Comparison of ENCODE assay signal across 8 cellular contexts in the genomic region with DNA sequence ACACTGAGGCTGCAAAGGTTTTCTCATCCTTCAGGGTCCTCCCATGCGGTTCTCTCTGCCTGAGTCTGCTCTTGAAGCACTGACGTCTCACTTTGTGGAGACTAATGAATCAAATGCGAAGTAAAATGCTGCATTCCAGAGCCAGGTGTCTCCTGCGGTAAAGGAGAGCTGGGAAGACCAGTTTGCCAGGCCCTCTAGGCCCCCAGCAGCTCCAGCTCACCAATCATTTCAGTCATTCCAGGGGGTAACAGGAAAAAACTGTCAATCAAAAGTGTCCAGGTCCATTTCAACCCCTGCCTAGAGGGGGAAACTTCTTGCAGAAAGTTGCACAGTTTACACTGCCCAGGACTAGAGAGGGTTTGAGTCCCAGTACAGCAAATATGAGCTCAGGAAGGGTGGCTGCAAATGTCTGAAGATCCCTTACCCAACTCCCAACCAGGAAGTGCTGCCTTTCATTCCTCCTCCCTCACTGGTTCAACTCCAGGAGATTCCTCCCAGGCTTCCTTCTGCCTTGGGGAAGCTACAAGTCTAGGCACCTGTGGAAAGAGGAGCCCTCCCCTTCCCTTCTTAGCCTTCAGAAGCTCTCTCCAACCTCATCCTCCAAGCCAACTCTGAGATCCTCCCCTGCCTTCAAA. TPM values are rescaled to one million over a fixed set of nuclear protein-coding genes. Genes with fewer than 3 reads are reported as not detected.
DNase-seq lines count a peak whose midpoint lies in the region; ATAC-seq, FAIRE-seq and TF ChIP-seq lines count a peak whose summit lies in the region.
"Had no signal": no experiment of that assay in that cellular context is flagged by ENCODE, and none has a peak within 500 bp of the region (broad histone marks: within the 10 kb centered on the region; RNA-seq: fewer than 3 reads in every experiment).

No MANE protein-coding gene starts in this region.

- H3K9me3 Mint-ChIP-seq in astrocyte (ENCODE audit: unreplicated experiment), result no peaks in the 10 kb centered on the region
- H3K9me3 Mint-ChIP-seq in naive thymus-derived CD8-positive, alpha-beta T cell, result no peaks in the 10 kb centered on the region
- H3K9me3 Mint-ChIP-seq: activated CD4-positive, alpha-beta memory T cell treated with anti-CD3 and anti-CD28 coated beads for 36 hours had no signal

- H3K27ac ChIP-seq in astrocyte (ENCODE audit: low read depth, low read length) (no peak overlapping the region), gastroesophageal sphincter (no peak overlapping the region)

- peaks cover 11% of the 10 kb centered on the region for H3K4me1 ChIP-seq in astrocyte (ENCODE audit: insufficient read depth, low read length)
- peaks cover 0 to 55% (median 17%) of the 10 kb centered on the region in 3 donors for H3K4me1 ChIP-seq in gastroesophageal sphincter

- no peak for TF ChIP-seq EP300 in gastroesophageal sphincter (IDR thresholded peaks at IDR 0.05)

- H3K4me2 ChIP-seq in astrocyte (ENCODE audit: low read length), result no peak overlapping the region

- peak overlapping the region; percentile 91 for H3K27ac Mint-ChIP-seq in astrocyte (ENCODE audit: unreplicated experiment)
- peak overlapping the region in 3 of 10 donors; percentile 8 to 86 (median 74) for H3K27ac Mint-ChIP-seq in naive thymus-derived CD8-positive, alpha-beta T cell
- H3K27ac Mint-ChIP-seq: activated CD4-positive, alpha-beta memory T cell treated with anti-CD3 and anti-CD28 coated beads for 36 hours had no signal

- FAIRE-seq in HTR-8/SVneo (lab: Jason Lieb, UNC) (peak; percentile 49), astrocyte (lab: Jason Lieb, UNC) (no peak)

- H3K36me3 Mint-ChIP-seq in astrocyte (ENCODE audit: low read depth, unreplicated experiment), result peaks cover 17% of the 10 kb centered on the region
- peaks cover 0 to 2% (median 0%) of the 10 kb centered on the region in 3 donors for H3K36me3 Mint-ChIP-seq in naive thymus-derived CD8-positive, alpha-beta T cell
- H3K36me3 Mint-ChIP-seq: activated CD4-positive, alpha-beta memory T cell treated with anti-CD3 and anti-CD28 coated beads for 36 hours had no signal

- no peak for TF ChIP-seq POLR2A in gastroesophageal sphincter (IDR thresholded peaks at IDR 0.05)

- peaks cover 2% of the 10 kb centered on the region for H3K36me3 ChIP-seq in astrocyte (ENCODE audit: insufficient read depth, low read length)
- H3K36me3 ChIP-seq in gastroesophageal sphincter, result peaks cover 0 to 41% of the 10 kb centered on the region in 2 donors

- POLR2A ChIA-PET in naive thymus-derived CD8-positive, alpha-beta T cell (lab: Charles Lee), result interaction anchor here (0.6 to 5.1 kb wide), 7 partner anchors 9 to 1396 kb away, joined by 3 to 72 read pairs (median 3); partner anchors contain the start of genes SARNP, SHMT2 and STAT6

- no peak for TF ChIP-seq CTCF in astrocyte (IDR thresholded peaks at IDR 0.05; ENCODE audit: insufficient read depth, low read depth, low read length)
- no peak for TF ChIP-seq CTCF in gastroesophageal sphincter (IDR thresholded peaks at IDR 0.05)

- H3K9me3 ChIP-seq in astrocyte (ENCODE audit: insufficient read depth, low read depth, low read length) (peaks cover 3% of the 10 kb centered on the region), gastroesophageal sphincter (no peaks in the 10 kb centered on the region)

- H3K4me3 Mint-ChIP-seq in astrocyte (ENCODE audit: unreplicated experiment), result peak overlapping the region; percentile 47
- H3K4me3 Mint-ChIP-seq in naive thymus-derived CD8-positive, alpha-beta T cell, result peak overlapping the region in 6 of 10 donors; percentile 5 to 60 (median 41)
- H3K4me3 Mint-ChIP-seq: activated CD4-positive, alpha-beta memory T cell treated with anti-CD3 and anti-CD28 coated beads for 36 hours had no signal

- H3K9ac ChIP-seq in astrocyte (ENCODE audit: low read length), result no peak overlapping the region

- no peak for ATAC-seq in naive thymus-derived CD8-positive, alpha-beta T cell
- ATAC-seq in gastroesophageal sphincter, result no peak

- peaks cover 78% of the 10 kb centered on the region for H4K20me1 ChIP-seq in astrocyte (ENCODE audit: insufficient read depth, low read length)

- in situ Hi-C loops in Caki2 (cut with HindIII; ENCODE audit: low pct_unique_long_range_greater_than_20kb, low sequenced_read_pairs), result no loop called here

- peak; percentile 44 for DNase-seq in Caki2 (ENCODE audit: low read depth)
- no peak for DNase-seq in HTR-8/SVneo (ENCODE audit: insufficient read length, low spot score)
- DNase-seq in astrocyte (ENCODE audit: low read depth), result no peak
- DNase-seq in naive thymus-derived CD8-positive, alpha-beta T cell, result no peak
- no peak for DNase-seq in ecto neural progenitor cell (ENCODE audit: low spot score)
- no peak for DNase-seq in D341Med (ENCODE audit: low spot score)

- H3K27me3 ChIP-seq in astrocyte (ENCODE audit: insufficient read depth, low read length) (peaks cover 34% of the 10 kb centered on the region), gastroesophageal sphincter (peaks cover 46% of the 10 kb centered on the region)

- peaks cover 36% of the 10 kb centered on the region for H3K4me1 Mint-ChIP-seq in astrocyte (ENCODE audit: low read depth, unreplicated experiment)
- peaks cover 29 to 45% (median 40%) of the 10 kb centered on the region in 4 donors for H3K4me1 Mint-ChIP-seq in naive thymus-derived CD8-positive, alpha-beta T cell

- 59% methylated on average over 3 of the region's 4 CpGs; no CpG with 5 or more reads in 1 of the 2 donors for WGBS in gastroesophageal sphincter (ENCODE audit: low coverage in 1 of 2), 2 donors

- no peak overlapping the region for H3K4me3 ChIP-seq in astrocyte (ENCODE audit: insufficient read depth, low read depth, low read length)
- H3K4me3 ChIP-seq in gastroesophageal sphincter, result no peak overlapping the region

- H2AFZ ChIP-seq in astrocyte (ENCODE audit: low read depth, low read length), result no peak overlapping the region

- peaks cover 22% of the 10 kb centered on the region for H3K27me3 Mint-ChIP-seq in astrocyte (ENCODE audit: low read depth, unreplicated experiment)
- peaks cover 38 to 56% (median 46%) of the 10 kb centered on the region in 5 donors for H3K27me3 Mint-ChIP-seq in naive thymus-derived CD8-positive, alpha-beta T cell

- H3K79me2 ChIP-seq in astrocyte (ENCODE audit: insufficient read depth, low read length), result no peaks in the 10 kb centered on the region

RNA-seq across cellular contexts. Expression of gene NXPH4, which starts 2.7 kb away (rescaled TPM):
- 0.54 TPM in 1 of 2 replicates, not detected in the other for total RNA-seq in Caki2 (2014; rRNA removed; shearing (Covaris generic); ENCODE audit: low replicate concordance)
- total RNA-seq in astrocyte, result 14.5 and 22.3 TPM in 2 replicates
- total RNA-seq in naive thymus-derived CD8-positive, alpha-beta T cell, result under 1 TPM; 0.41 to 0.55 TPM
- not detected for polyA plus RNA-seq in naive thymus-derived CD8-positive, alpha-beta T cell
- 1 to 10 TPM in 1 of 4 donors, not detected in 3; 1.1 TPM for total RNA-seq in gastroesophageal sphincter

RNA-seq across cellular contexts. Expression of gene SHMT2, which starts 15.6 kb away (rescaled TPM):
- total RNA-seq in Caki2 (2014; rRNA removed; shearing (Covaris generic); ENCODE audit: low replicate concordance), result 246 and 291 TPM in 2 replicates
- total RNA-seq in astrocyte (197 and 217 TPM in 2 replicates), gastroesophageal sphincter (10 to 100 TPM; 20.5 to 42.4 (median 34.4) TPM)
- total RNA-seq in naive thymus-derived CD8-positive, alpha-beta T cell, result 10 to 100 TPM; 45.2 to 45.3 TPM
- 10 to 100 TPM; 27.3 to 31.2 (median 28.8) TPM for polyA plus RNA-seq in naive thymus-derived CD8-positive, alpha-beta T cell

RNA-seq across cellular contexts. Expression of gene STAC3, which starts 37.1 kb away (rescaled TPM):
- 0.95 TPM in 1 of 2 replicates, not detected in the other for total RNA-seq in Caki2 (2014; rRNA removed; shearing (Covaris generic); ENCODE audit: low replicate concordance)
- total RNA-seq in astrocyte, result 0.75 and 0.82 TPM in 2 replicates
- total RNA-seq in naive thymus-derived CD8-positive, alpha-beta T cell, result 1 to 10 TPM; 2.5 to 2.6 TPM
- polyA plus RNA-seq in naive thymus-derived CD8-positive, alpha-beta T cell, result not detected
- under 1 TPM in 3 of 4 donors, not detected in 1; 0.32 to 0.94 (median 0.35) TPM for total RNA-seq in gastroesophageal sphincter
